Comparison of ENCODE assay signal across 1 cellular context in genomic region chr16:81652798-81653505, GRCh38.
TF ChIP-seq lines count a peak whose summit lies in the region.

No MANE protein-coding gene starts in this region.

TF ChIP-seq in GM23338, 12 proteins besides CTCF, POLR2A, EP300 and RAD21 (continued from another document):
- no peak for TF ChIP-seq ZNF462 (CRISPR knock-in tag; IDR thresholded peaks at IDR 0.05)
- no peak for TF ChIP-seq ZNF114 (CRISPR knock-in tag; IDR thresholded peaks at IDR 0.05)
- TF ChIP-seq NANOG (IDR thresholded peaks at IDR 0.05; ENCODE audit: borderline replicate concordance): no peak
- no peak for TF ChIP-seq EZH2phosphoT487 (IDR thresholded peaks at IDR 0.05; ENCODE audit: unreplicated experiment)
- no peak for TF ChIP-seq STAT1 (IDR thresholded peaks at IDR 0.05; ENCODE audit: unreplicated experiment)
TF ChIP-seq in GM23338: peak in this region for 0.
